18 cellular contexts compared by ENCODE assay signal in genomic region chr3:11143476-11143875, GRCh38.
"Had no signal": no experiment of that assay in that cellular context is flagged by ENCODE, and none has a peak within 500 bp of the region (broad histone marks: within the 10 kb centered on the region; RNA-seq: fewer than 3 reads in every experiment).

No MANE protein-coding gene starts in this region.

- H3K36me3 ChIP-seq: breast epithelium, gastrocnemius medialis, heart right ventricle, left lung, prostate gland, spleen, thyroid gland had no signal

- ATAC-seq: activated CD4-positive, CD25-positive, alpha-beta regulatory T cell treated with anti-CD3 and anti-CD28 coated beads, Interleukin-2, amount 50 U/mL, for 24 hours; gastrocnemius medialis; heart right ventricle; left lung; natural killer cell treated with Interleukin-12 subunit alpha and Interleukin-12 subunit beta and Interleukin-15 and Interleukin-18, amount 100 ng/mL, for 72 hours; sciatic nerve had no signal

- H3K27me3 ChIP-seq: breast epithelium, left lung had no signal

- H3K4me1 ChIP-seq: breast epithelium, gastrocnemius medialis, prostate gland, thyroid gland had no signal

- DNase-seq: activated CD4-positive, alpha-beta T cell treated with anti-CD3 and anti-CD28 coated beads, Interleukin-2, amount 50 U/mL, for 1 hour; activated naive CD4-positive, alpha-beta T cell treated with Interleukin-2 at 50 U/mL for 16 hours; activated T-cell treated with anti-CD3 and anti-CD28 coated beads for 4 hours; aorta; cerebellar nuclear complex; gastrocnemius medialis; heart right ventricle; left lung; mammary epithelial cell; spleen; SW 1271; thyroid gland had no signal

- H3K9me3 ChIP-seq: breast epithelium, gastrocnemius medialis, heart right ventricle, left lung, prostate gland, spleen, thyroid gland had no signal

- H3K27ac ChIP-seq: breast epithelium, epithelial cell of prostate, gastrocnemius medialis, heart right ventricle, left lung, prostate gland, spleen, thyroid gland had no signal

- H3K4me3 ChIP-seq: breast epithelium, gastrocnemius medialis, heart right ventricle, left lung, prostate gland, spleen, thyroid gland had no signal
